In the genomic region with DNA sequence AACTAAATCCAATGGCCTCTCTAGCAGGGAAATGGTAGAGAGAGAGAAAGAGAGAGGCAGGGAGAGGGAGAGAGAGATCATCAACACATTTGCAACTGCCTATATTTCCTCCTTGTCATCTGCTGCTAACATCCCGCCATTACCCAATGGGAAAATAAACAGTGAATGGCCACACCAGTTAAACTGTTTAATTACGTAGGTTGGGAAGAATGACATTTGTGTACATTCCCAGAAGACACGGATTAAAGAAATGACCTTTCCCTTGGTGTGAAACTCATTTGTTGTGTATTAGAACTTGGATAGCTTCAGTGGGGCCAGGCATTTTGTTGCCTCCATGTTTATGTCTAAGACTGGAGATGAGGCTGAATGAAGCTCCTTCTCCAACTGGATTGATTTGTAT, we compare ENCODE assay signal across 22 cellular contexts.
"Had no signal": no experiment of that assay in that cellular context is flagged by ENCODE, and none has a peak within 500 bp of the region (broad histone marks: within the 10 kb centered on the region; RNA-seq: fewer than 3 reads in every experiment).

No MANE protein-coding gene starts in this region.

- H3K36me3 Mint-ChIP-seq: activated naive CD8-positive, alpha-beta T cell treated with anti-CD3 and anti-CD28 coated beads, Interleukin-2, amount 10 ng/mL, durations not matched to agents 7 days and 5 days had no signal

- H3K4me1 ChIP-seq: adrenal gland, Peyer's patch had no signal

- H3K36me3 ChIP-seq: adrenal gland, Peyer's patch had no signal

- H3K27ac ChIP-seq: adrenal gland, Peyer's patch, RWPE1, VCaP had no signal

- H3K4me1 Mint-ChIP-seq: activated CD4-positive, alpha-beta T cell treated with anti-CD3 and anti-CD28 coated beads for 36 hours; activated naive CD8-positive, alpha-beta T cell treated with anti-CD3 and anti-CD28 coated beads, Interleukin-2, amount 10 ng/mL, durations not matched to agents 7 days and 5 days; central memory CD8-positive, alpha-beta T cell had no signal

- H3K4me3 ChIP-seq: adrenal gland, Peyer's patch had no signal

- H3K27me3 Mint-ChIP-seq: activated CD4-positive, alpha-beta T cell treated with anti-CD3 and anti-CD28 coated beads for 36 hours; activated CD8-positive, alpha-beta T cell treated with anti-CD3 and anti-CD28 coated beads for 36 hours; activated naive CD8-positive, alpha-beta T cell treated with anti-CD3 and anti-CD28 coated beads, Interleukin-2, amount 10 ng/mL, durations not matched to agents 7 days and 5 days had no signal

- ATAC-seq: activated CD4-positive, alpha-beta T cell treated with anti-CD3 and anti-CD28 coated beads for 36 hours; activated CD8-positive, alpha-beta T cell treated with anti-CD3 and anti-CD28 coated beads for 36 hours had no signal

- H3K9me3 ChIP-seq: adrenal gland, Peyer's patch had no signal

- H3K9me3 Mint-ChIP-seq: activated CD8-positive, alpha-beta T cell treated with anti-CD3 and anti-CD28 coated beads for 36 hours; activated naive CD8-positive, alpha-beta T cell treated with anti-CD3 and anti-CD28 coated beads, Interleukin-2, amount 10 ng/mL, durations not matched to agents 7 days and 5 days had no signal

- H3K4me3 Mint-ChIP-seq: activated CD4-positive, alpha-beta T cell treated with anti-CD3 and anti-CD28 coated beads for 36 hours; activated CD8-positive, alpha-beta T cell treated with anti-CD3 and anti-CD28 coated beads for 36 hours; activated naive CD8-positive, alpha-beta T cell treated with anti-CD3 and anti-CD28 coated beads, Interleukin-2, amount 10 ng/mL, durations not matched to agents 7 days and 5 days; central memory CD8-positive, alpha-beta T cell had no signal

- DNase-seq: activated CD4-positive, alpha-beta T cell treated with anti-CD3 and anti-CD28 coated beads for 36 hours; activated CD4-positive, alpha-beta T cell treated with anti-CD3 and anti-CD28 coated beads, Interleukin-2, amount 50 U/mL, for 1 hour; activated CD8-positive, alpha-beta memory T cell treated with anti-CD3 and anti-CD28 coated beads, Interleukin-2, amount 50 U/mL, for 4 hours; activated CD8-positive, alpha-beta T cell treated with anti-CD3 and anti-CD28 coated beads for 36 hours; activated naive CD4-positive, alpha-beta T cell treated with anti-CD3 and anti-CD28 coated beads, Interleukin-2, amount 50 U/mL, for 16 hours; activated naive CD8-positive, alpha-beta T cell treated with anti-CD3 and anti-CD28 coated beads, Interleukin-2, amount 10 ng/mL, durations not matched to agents 7 days and 5 days; activated T-cell treated with anti-CD3 and anti-CD28 coated beads, Interleukin-2, amount 50 U/mL, for 1 hour; adrenal gland; anterior cingulate cortex; Karpas-422; NCI-H1105 treated with DMSO at 0.1 percent for 48 hours; NCI-H146; NCI-H187 treated with DMSO at 0.1 percent for 48 hours; NCI-H2081 treated with DMSO at 0.1 percent for 48 hours; NCI-H446; NCI-H524; Peyer's patch; SHP77; T-helper 2 cell had no signal

- H3K27me3 ChIP-seq: adrenal gland, Peyer's patch had no signal

- H3K27ac Mint-ChIP-seq: activated CD4-positive, alpha-beta T cell treated with anti-CD3 and anti-CD28 coated beads for 36 hours; activated CD8-positive, alpha-beta T cell treated with anti-CD3 and anti-CD28 coated beads for 36 hours; activated naive CD8-positive, alpha-beta T cell treated with anti-CD3 and anti-CD28 coated beads, Interleukin-2, amount 10 ng/mL, durations not matched to agents 7 days and 5 days had no signal
